25 cellular contexts compared by ENCODE assay signal in the genomic region with DNA sequence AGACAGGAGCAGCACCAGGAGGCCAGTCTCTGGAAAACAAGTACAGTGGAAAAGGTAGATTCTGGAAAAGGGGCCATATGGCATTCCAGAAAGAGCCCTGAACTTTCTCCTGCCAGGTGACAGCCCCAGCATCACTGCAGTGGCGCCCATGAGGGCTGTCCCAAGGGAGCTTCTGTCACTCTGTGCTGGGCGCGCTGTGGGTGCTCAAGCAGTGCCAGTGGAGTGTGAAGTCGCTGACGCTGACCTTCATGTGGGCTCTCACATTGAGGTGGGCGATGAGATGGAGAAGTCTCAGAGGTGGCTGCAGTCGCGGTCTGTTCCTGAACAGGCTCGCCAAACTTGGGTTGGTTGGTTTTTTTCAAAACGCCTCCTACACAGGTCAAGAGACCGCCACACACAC. TPM values are rescaled to one million over a fixed set of nuclear protein-coding genes. Genes with fewer than 3 reads are reported as not detected.
DNase-seq lines count a peak whose midpoint lies in the region; ATAC-seq and TF ChIP-seq lines count a peak whose summit lies in the region.
"Had no signal": no experiment of that assay in that cellular context is flagged by ENCODE, and none has a peak within 500 bp of the region (broad histone marks: within the 10 kb centered on the region; RNA-seq: fewer than 3 reads in every experiment).

No MANE protein-coding gene starts in this region.

- H3K36me3 ChIP-seq in DOHH2 (ENCODE audit: control insufficient read depth, low read length), result no peaks in the 10 kb centered on the region
- H3K36me3 ChIP-seq: MG63, SJCRH30 had no signal

- peaks cover 17% of the 10 kb centered on the region for H3K4me1 ChIP-seq in DOHH2 (ENCODE audit: control insufficient read depth, low read length)

- no peak for TF ChIP-seq CTCF in DOHH2 (IDR thresholded peaks at IDR 0.05; ENCODE audit: low read depth, low read length, poor library complexity, severe bottlenecking)

- no peaks in the 10 kb centered on the region for H3K79me2 ChIP-seq in DOHH2 (ENCODE audit: control insufficient read depth, low read length)

- no peaks in the 10 kb centered on the region for H3K9me3 ChIP-seq in DOHH2 (ENCODE audit: control insufficient read depth, insufficient read depth, low read length)
- H3K9me3 ChIP-seq: MG63, SJCRH30 had no signal

- DNase-seq in NAMALWA (ENCODE audit: low spot score), result peak; percentile 35
- peak; percentile 5 for DNase-seq in iPS-NIHi7 (ENCODE audit: extremely low spot score)
- DNase-seq in stimulated activated naive B cell treated with anti-CD40 and anti-IgM and Interleukin-4, amounts not matched to agents 10 μg/mL and 1 μg/mL and 100 μg/mL, for 72 hours, result peak; percentile 28
- DNase-seq in AG08395 (ENCODE audit: low spot score), result no peak
- no peak for DNase-seq in left colon
- no peak for DNase-seq in NCI-H82 treated with DMSO at 0.1 percent for 48 hours (lab: John Stamatoyannopoulos, UW; ENCODE audit: unreplicated experiment)
- DNase-seq: AML-193, Calu3, DMS79 treated with DMSO at 0.1 percent for 48 hours, KBM-7, MG63, NCI-H1694 treated with DMSO at 0.1 percent for 48 hours, NCI-H2081, NCI-H2171, NCI-H345, NCI-H748 treated with DMSO at 0.1 percent for 48 hours, PC-3, SJCRH30 had no signal

- no peak overlapping the region for H3K27ac Mint-ChIP-seq in stimulated activated naive B cell treated with anti-CD40 and anti-IgM and Interleukin-4, amounts not matched to agents 10 μg/mL and 1 μg/mL and 100 μg/mL, for 72 hours

- H3K27me3 Mint-ChIP-seq in stimulated activated naive B cell treated with anti-CD40 and anti-IgM and Interleukin-4, amounts not matched to agents 10 μg/mL and 1 μg/mL and 100 μg/mL, for 72 hours, result peaks cover 7 to 9% of the 10 kb centered on the region in 2 donors

- no peak overlapping the region for H3K27ac ChIP-seq in DOHH2 (ENCODE audit: low read depth, low read length)
- H3K27ac ChIP-seq: SJCRH30 had no signal

- no peak overlapping the region for H3K4me3 Mint-ChIP-seq in stimulated activated naive B cell treated with anti-CD40 and anti-IgM and Interleukin-4, amounts not matched to agents 10 μg/mL and 1 μg/mL and 100 μg/mL, for 72 hours
- H3K4me3 Mint-ChIP-seq: CD14-positive monocyte had no signal

- intact Hi-C loops in left colon (cut with DNase I, micrococcal nuclease), result no loop called here

- no peaks in the 10 kb centered on the region for H3K9me3 Mint-ChIP-seq in stimulated activated naive B cell treated with anti-CD40 and anti-IgM and Interleukin-4, amounts not matched to agents 10 μg/mL and 1 μg/mL and 100 μg/mL, for 72 hours

- no peaks in the 10 kb centered on the region for H3K9me2 ChIP-seq in DOHH2 (replicated peaks; ENCODE audit: control insufficient read depth, low read length)

- H3K27me3 ChIP-seq in DOHH2 (ENCODE audit: control insufficient read depth, low read length), result peaks cover 4% of the 10 kb centered on the region; the same call in 1 of the 2 replicates
- H3K27me3 ChIP-seq: MG63 had no signal

- peak overlapping the region; percentile 22; the same call in 1 of the 2 replicates for H3K4me2 ChIP-seq in DOHH2 (ENCODE audit: low read length)

- H4K20me1 ChIP-seq in DOHH2 (ENCODE audit: control insufficient read depth, insufficient read depth, low read depth, low read length), result no peaks in the 10 kb centered on the region

- no peaks in the 10 kb centered on the region for H3K36me3 Mint-ChIP-seq in stimulated activated naive B cell treated with anti-CD40 and anti-IgM and Interleukin-4, amounts not matched to agents 10 μg/mL and 1 μg/mL and 100 μg/mL, for 72 hours
- H3K36me3 Mint-ChIP-seq: CD14-positive monocyte had no signal

- ATAC-seq in stimulated activated naive B cell treated with anti-CD40 and anti-IgM and Interleukin-4, amounts not matched to agents 10 μg/mL and 1 μg/mL and 100 μg/mL, for 72 hours (replicated peaks), result peak; percentile 96
- no peak for ATAC-seq in left colon
- ATAC-seq: HCT116, PC-3, Right ventricle myocardium inferior, SK-N-SH treated with all-trans-retinoic acid at 6 μM for 48 hours had no signal

- H3K4me1 Mint-ChIP-seq in stimulated activated naive B cell treated with anti-CD40 and anti-IgM and Interleukin-4, amounts not matched to agents 10 μg/mL and 1 μg/mL and 100 μg/mL, for 72 hours, result peaks cover 11 to 24% of the 10 kb centered on the region in 2 donors

- H3K4me3 ChIP-seq in DOHH2 (ENCODE audit: low read length), result no peak overlapping the region
- H3K4me3 ChIP-seq: MG63, SJCRH30 had no signal

- H3F3A ChIP-seq in DOHH2 (ENCODE audit: control insufficient read depth, insufficient read depth), result no peaks in the 10 kb centered on the region

RNA-seq across cellular contexts. Expression of gene FKBP6, which starts 38.2 kb away (rescaled TPM):
- total RNA-seq in left colon, result not detected
- total RNA-seq: Calu3, H4, PC-3, Right ventricle myocardium inferior, RPMI7951, SJCRH30 had no signal

RNA-seq across cellular contexts. Expression of gene TRIM50, which starts 38.2 kb away (rescaled TPM):
- under 1 TPM in 1 of 2 donors, not detected in 1; 0.28 TPM for total RNA-seq in left colon
- total RNA-seq: Calu3, H4, PC-3, RPMI7951, SJCRH30 had no signal

RNA-seq across cellular contexts. Expression of gene NSUN5, which starts 57.5 kb away (rescaled TPM):
- 10 to 100 TPM; 20.7 to 24.1 TPM for total RNA-seq in left colon

Comparison
In these comparisons a context has a peak if more than half of its experiments do, and no peak if none do; other contexts are left out.
1. DNase-seq: peak in NAMALWA (single experiment), iPS-NIHi7 (single experiment) and stimulated activated naive B cell treated with anti-CD40 and anti-IgM and Interleukin-4, amounts not matched to agents 10 μg/mL and 1 μg/mL and 100 μg/mL, for 72 hours (single experiment); none in AG08395 (single experiment), left colon (0 of 2) and NCI-H82 treated with DMSO at 0.1 percent for 48 hours (single experiment).